26 cellular contexts compared by ENCODE assay signal in the genomic region with DNA sequence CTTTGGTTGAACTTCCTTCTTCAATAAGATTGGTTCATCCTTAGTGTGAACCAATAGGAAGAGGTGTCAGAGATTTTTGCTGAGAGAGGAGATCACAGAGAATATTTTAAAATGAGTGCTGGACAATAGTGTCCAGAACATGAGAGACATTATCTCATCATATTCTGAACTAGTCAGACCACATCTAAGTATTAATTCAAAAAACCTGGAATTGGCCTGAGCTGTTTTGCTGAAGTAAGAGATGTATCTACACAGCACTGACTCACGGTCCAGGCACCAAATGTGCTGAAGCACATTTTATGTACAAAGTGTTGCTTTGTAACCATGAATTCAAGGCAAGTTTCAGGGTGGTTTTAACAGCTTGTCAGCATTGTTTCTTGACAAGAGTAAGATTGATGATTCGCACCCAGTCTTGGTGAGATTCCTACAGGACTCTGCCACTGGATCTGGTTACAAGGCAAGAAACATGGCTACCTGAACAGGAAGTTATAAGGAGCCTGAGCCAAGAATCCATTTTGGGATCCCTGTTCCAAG.
"Had no signal": no experiment of that assay in that cellular context is flagged by ENCODE, and none has a peak within 500 bp of the region (broad histone marks: within the 10 kb centered on the region; RNA-seq: fewer than 3 reads in every experiment).

No MANE protein-coding gene starts in this region.

- H3K36me3 ChIP-seq: ovary, sigmoid colon, spleen, tibial nerve, upper lobe of left lung, uterus had no signal

- H3K27ac ChIP-seq: dorsolateral prefrontal cortex, epithelial cell of prostate, ovary, psoas muscle, sigmoid colon, spleen, testis, tibial nerve, upper lobe of left lung, uterus had no signal

- H3K4me1 ChIP-seq: psoas muscle, sigmoid colon, spleen, testis, tibial nerve, upper lobe of left lung, uterus had no signal

- ATAC-seq: esophagus mucosa; left lobe of liver; natural killer cell; psoas muscle; stimulated activated memory B cell treated with anti-CD40 and anti-IgM and Interleukin-4, amounts not matched to agents 10 μg/mL and 1 μg/mL and 100 μg/mL, for 72 hours; stimulated activated naive CD8-positive, alpha-beta T cell treated with anti-CD3 and anti-CD28 coated beads, Interleukin-15, Interleukin-2, amounts not matched to agents 100 U/mL and 50 U/mL, for 24 hours had no signal

- H3K4me3 ChIP-seq: dorsolateral prefrontal cortex, lung, ovary, psoas muscle, sigmoid colon, spleen, testis, tibial nerve, upper lobe of left lung, uterus had no signal

- H3K9me3 ChIP-seq: ovary, psoas muscle, sigmoid colon, spleen, testis, tibial nerve, upper lobe of left lung, uterus had no signal

- DNase-seq: cortex of kidney; dorsolateral prefrontal cortex; effector CD4-positive, alpha-beta T cell; hypothalamus; immature natural killer cell; natural killer cell; occipital lobe; ovary; posterior cingulate gyrus; psoas muscle; sigmoid colon; spleen; stimulated activated CD4-positive, alpha-beta T cell treated with anti-CD3 and anti-CD28 coated beads, Interleukin-4, amount 100 ng/mL, for 4 hours; stimulated activated naive CD8-positive, alpha-beta T cell treated with anti-CD3 and anti-CD28 coated beads, Interleukin-15, Interleukin-2, amounts not matched to agents 100 U/mL and 50 U/mL, for 24 hours; substantia nigra; testis; upper lobe of left lung; uterus had no signal

- FAIRE-seq: frontal cortex, keratinocyte had no signal

- H3K27me3 ChIP-seq: dorsolateral prefrontal cortex, ovary, sigmoid colon, testis, tibial nerve, upper lobe of left lung, uterus had no signal
